ENCODE assay signal across 8 cellular contexts in genomic region chr1:211625040-211625439, GRCh38. TPM values are rescaled to one million over a fixed set of nuclear protein-coding genes. Genes with fewer than 3 reads are reported as not detected.
DNase-seq lines count a peak whose midpoint lies in the region; ATAC-seq and TF ChIP-seq lines count a peak whose summit lies in the region.

No MANE protein-coding gene starts in this region.

- no peak overlapping the region for H3K18ac ChIP-seq in IMR-90 (ENCODE audit: low read depth, low read length)

- H2AK5ac ChIP-seq in IMR-90 (ENCODE audit: low read depth, low read length), result no peak overlapping the region

- BruUV-seq in IMR-90 (replicated peaks; lab: Mats Ljungman, UMichigan), result no TSS peak

- no peak overlapping the region for H4K91ac ChIP-seq in IMR-90 (ENCODE audit: insufficient read depth, low read depth, low read length)

- H3K4me3 Mint-ChIP-seq in activated CD8-positive, alpha-beta T cell treated with anti-CD3 and anti-CD28 coated beads for 36 hours, result no peak overlapping the region
- H3K4me3 Mint-ChIP-seq in nephron progenitor cell, result no peak overlapping the region

- H3K9ac ChIP-seq in IMR-90 (ENCODE audit: low read depth, low read length), result no peak overlapping the region

- H2BK120ac ChIP-seq in IMR-90 (ENCODE audit: low read depth, low read length), result no peak overlapping the region

- no peak overlapping the region for H4K5ac ChIP-seq in IMR-90 (ENCODE audit: low read depth, low read length)

- peaks cover 2% of the 10 kb centered on the region; the same call in 1 of the 2 replicates for H3K9me1 ChIP-seq in IMR-90 (ENCODE audit: insufficient read depth, low read length)

- peaks cover 5% of the 10 kb centered on the region for H3K4me1 Mint-ChIP-seq in activated CD8-positive, alpha-beta T cell treated with anti-CD3 and anti-CD28 coated beads for 36 hours (ENCODE audit: low read depth)
- H3K4me1 Mint-ChIP-seq in nephron progenitor cell, result peaks cover 6% of the 10 kb centered on the region

- no peak overlapping the region for H2BK20ac ChIP-seq in IMR-90 (ENCODE audit: low read depth, low read length)

- no peak overlapping the region for H3K14ac ChIP-seq in IMR-90 (replicated peaks; ENCODE audit: low read depth, low read length)

- POLR2A ChIA-PET in IMR-90 (lab: Charles Lee; ENCODE audit: unreplicated experiment), result interaction anchor here (0.6 kb wide), 1 partner anchor 47 kb away, joined by 6 read pairs; no protein-coding TSS in a partner anchor
- POLR2A ChIA-PET in activated CD8-positive, alpha-beta T cell treated with anti-CD3 and anti-CD28 coated beads for 36 hours (lab: Charles Lee), result no interaction called here

- dilution Hi-C loops in IMR-90 (cut with HindIII; ENCODE audit: low sequenced_read_pairs, unreplicated experiment), result no loop called here

- DNase-seq in D341Med (ENCODE audit: low spot score) (peak; percentile 62), IMR-90 (peak; percentile 51), lung microvascular endothelial cell (ENCODE audit: low read depth in 2 of 2) (peak; percentile 38 to 68), T-helper 9 cell (no peak), H4 (ENCODE audit: low spot score) (no peak), nephron progenitor cell (no peak)
- DNase-seq in activated CD8-positive, alpha-beta T cell treated with anti-CD3 and anti-CD28 coated beads for 36 hours, result peak; percentile 54

- CTCF ChIA-PET in IMR-90 (lab: Yijun Ruan, JAX), result interaction anchor here (0.5 to 1.1 kb wide), 7 partner anchors 8 to 92 kb away, joined by 3 to 5 read pairs (median 4); partner anchors contain the start of gene SLC30A1
- CTCF ChIA-PET in activated CD8-positive, alpha-beta T cell treated with anti-CD3 and anti-CD28 coated beads for 36 hours (lab: Charles Lee), result interaction anchor here (1.0 to 1.7 kb wide), 5 partner anchors 18 to 101 kb away, joined by 3 to 9 read pairs (median 5); partner anchors contain the start of gene SLC30A1

- H3K36me3 ChIP-seq in IMR-90 (ENCODE audit: control insufficient read depth, insufficient read depth, low read length), result no peaks in the 10 kb centered on the region

- no peak overlapping the region for H4K8ac ChIP-seq in IMR-90 (ENCODE audit: low read depth in 2 of 2, low read length in 2 of 2)

- H3K56ac ChIP-seq in IMR-90 (ENCODE audit: extremely low read depth, insufficient read depth, low read length), result no peak overlapping the region

- H2AK9ac ChIP-seq in IMR-90 (replicated peaks; ENCODE audit: low read depth, low read length, poor library complexity), result no peak overlapping the region

- H3K4me3 ChIP-seq in IMR-90 (ENCODE audit: insufficient read depth, low read depth, low read length), result no peak overlapping the region

- in situ Hi-C loops in IMR-90 (cut with MboI; ENCODE audit: low sequenced_read_pairs), result no loop called here

- no peaks in the 10 kb centered on the region for H3K79me1 ChIP-seq in IMR-90 (ENCODE audit: low read depth in 1 of 2, low read length in 2 of 2)

- no peak overlapping the region for H2BK15ac ChIP-seq in IMR-90 (ENCODE audit: low read depth, low read length)

- WGBS in IMR-90 (ENCODE audit: extremely low coverage in 2 of 2, insufficient read length in 1 of 2), 2 experiments, result no CpG with 5 or more reads among the region's 2 CpGs

- no peak overlapping the region for H2BK5ac ChIP-seq in IMR-90 (ENCODE audit: low read depth, low read length, poor library complexity, severe bottlenecking)

- no peaks in the 10 kb centered on the region for H3K27me3 ChIP-seq in IMR-90 (ENCODE audit: control insufficient read depth, insufficient read depth, low read length)

- H3K27ac Mint-ChIP-seq in activated CD8-positive, alpha-beta T cell treated with anti-CD3 and anti-CD28 coated beads for 36 hours, result no peak overlapping the region
- H3K27ac Mint-ChIP-seq in nephron progenitor cell, result no peak overlapping the region

- H2AFZ ChIP-seq in IMR-90 (replicated peaks; ENCODE audit: low read length, poor library complexity), result no peak overlapping the region

- no peak overlapping the region for H3K27ac ChIP-seq in IMR-90 (ENCODE audit: insufficient read depth, low read length)

- intact Hi-C loops in IMR-90 (cut with micrococcal nuclease), result loop anchor here (1.0 kb wide), 1 partner anchor 110 kb away; no protein-coding TSS in a partner anchor
- intact Hi-C loops in activated CD8-positive, alpha-beta T cell treated with anti-CD3 and anti-CD28 coated beads for 36 hours (cut with micrococcal nuclease), result no loop called here

- no peaks in the 10 kb centered on the region for H3K9me3 ChIP-seq in IMR-90 (ENCODE audit: control insufficient read depth, insufficient read depth, low read length)

- no peaks in the 10 kb centered on the region for H3K36me3 Mint-ChIP-seq in activated CD8-positive, alpha-beta T cell treated with anti-CD3 and anti-CD28 coated beads for 36 hours (ENCODE audit: low read depth)
- no peaks in the 10 kb centered on the region for H3K36me3 Mint-ChIP-seq in nephron progenitor cell (ENCODE audit: low read depth)

- peak; percentile 62 for ATAC-seq in IMR-90 (ENCODE audit: low read depth)
- ATAC-seq in activated CD8-positive, alpha-beta T cell treated with anti-CD3 and anti-CD28 coated beads for 36 hours, result peak; percentile 83
- no peak for ATAC-seq in HG02588 (IDR thresholded peaks at IDR 0.05; ENCODE audit: unreplicated experiment)

- no peak overlapping the region for H3K23ac ChIP-seq in IMR-90 (ENCODE audit: low read depth, low read length)

- no peak for TF ChIP-seq POLR2A in IMR-90 (IDR thresholded peaks at IDR 0.05; ENCODE audit: low read depth, low read length)

- no peaks in the 10 kb centered on the region for H3K9me3 Mint-ChIP-seq in activated CD8-positive, alpha-beta T cell treated with anti-CD3 and anti-CD28 coated beads for 36 hours
- no peaks in the 10 kb centered on the region for H3K9me3 Mint-ChIP-seq in nephron progenitor cell

- TF ChIP-seq CTCF in IMR-90 (conservative IDR thresholded peaks at IDR 0.05; ENCODE audit: low read depth, low read length) (peak; percentile 52), nephron progenitor cell (IDR thresholded peaks at IDR 0.05) (no peak)
- TF ChIP-seq CTCF in activated CD8-positive, alpha-beta T cell treated with anti-CD3 and anti-CD28 coated beads for 36 hours (IDR thresholded peaks at IDR 0.05), result no peak

- H3K27me3 Mint-ChIP-seq in activated CD8-positive, alpha-beta T cell treated with anti-CD3 and anti-CD28 coated beads for 36 hours, result no peaks in the 10 kb centered on the region
- H3K27me3 Mint-ChIP-seq in nephron progenitor cell (ENCODE audit: low read depth, poor library complexity), result peaks cover 1% of the 10 kb centered on the region

- H3K4me1 ChIP-seq in IMR-90 (ENCODE audit: control insufficient read depth, insufficient read depth, low read length), result peaks cover 3% of the 10 kb centered on the region; the same call in 1 of the 2 replicates

- no peak overlapping the region for H3K4me2 ChIP-seq in IMR-90 (ENCODE audit: low read depth, low read length)

- H3K4ac ChIP-seq in IMR-90 (ENCODE audit: low read depth, low read length), result no peak overlapping the region

- TF ChIP-seq RAD21 in IMR-90 (IDR thresholded peaks at IDR 0.05; ENCODE audit: low read length), result peak; percentile 62

- no peaks in the 10 kb centered on the region for H4K20me1 ChIP-seq in IMR-90 (ENCODE audit: insufficient read depth, low read length)

TF ChIP-seq in IMR-90, 13 proteins besides CTCF, POLR2A, EP300 and RAD21:
- TF ChIP-seq CHD1 (IDR thresholded peaks at IDR 0.05; ENCODE audit: low read depth, low read length) (no peak), SMC3 (IDR thresholded peaks at IDR 0.05; ENCODE audit: low read depth, low read length) (peak; percentile 41)

RNA-seq across cellular contexts. Expression of gene SLC30A1, which starts 46.1 kb away (rescaled TPM):
- total RNA-seq in IMR-90 (2012; rRNA removed) (8.4 and 17.8 TPM in 2 replicates), lung microvascular endothelial cell (17.4 and 31.9 TPM in 2 replicates)
- polyA plus RNA-seq in IMR-90 (2012; rRNA removed), result 4.2 and 5.4 TPM in 2 replicates
- 3.2 and 4.6 TPM in 2 replicates for polyA plus RNA-seq in IMR-90 (2012; cell fraction: cytosol; rRNA removed)
- polyA plus RNA-seq in IMR-90 (2012; cell fraction: nucleus; rRNA removed; ENCODE audit: low replicate concordance), result 3.9 and 4.3 TPM in 2 replicates
- 1 to 10 TPM; 6.2 to 7.2 TPM for total RNA-seq in activated CD8-positive, alpha-beta T cell treated with anti-CD3 and anti-CD28 coated beads for 36 hours
- total RNA-seq in H4 (2014; rRNA removed; shearing (Covaris generic)), result 14.8 and 19.7 TPM in 2 replicates

RNA-seq across cellular contexts. Expression of gene NEK2, which starts 50.4 kb away (rescaled TPM):
- total RNA-seq in IMR-90 (2012; rRNA removed) (26.0 and 35.0 TPM in 2 replicates), lung microvascular endothelial cell (2.4 and 9.4 TPM in 2 replicates)
- 8.8 and 9.9 TPM in 2 replicates for polyA plus RNA-seq in IMR-90 (2012; rRNA removed)
- polyA plus RNA-seq in IMR-90 (2012; cell fraction: cytosol; rRNA removed), result 2.7 and 6.4 TPM in 2 replicates
- polyA plus RNA-seq in IMR-90 (2012; cell fraction: nucleus; rRNA removed; ENCODE audit: low replicate concordance), result 0.98 and 2.7 TPM in 2 replicates
- total RNA-seq in activated CD8-positive, alpha-beta T cell treated with anti-CD3 and anti-CD28 coated beads for 36 hours, result 10 to 100 TPM; 29.9 to 30.0 TPM
- total RNA-seq in H4 (2014; rRNA removed; shearing (Covaris generic)), result 37.0 and 53.1 TPM in 2 replicates

Comparison
In these comparisons a context has a peak if more than half of its experiments do, and no peak if none do; other contexts are left out.
1. DNase-seq: peak in D341Med (single experiment), IMR-90 (single experiment), activated CD8-positive, alpha-beta T cell treated with anti-CD3 and anti-CD28 coated beads for 36 hours (single experiment) and lung microvascular endothelial cell (2 of 2); none in T-helper 9 cell (single experiment), H4 (single experiment) and nephron progenitor cell (single experiment).